ENCODE assay signal across 16 cellular contexts in genomic region chr14:68888025-68888850, GRCh38.
DNase-seq lines count a peak whose midpoint lies in the region; ATAC-seq and TF ChIP-seq lines count a peak whose summit lies in the region.
"Had no signal": no experiment of that assay in that cellular context is flagged by ENCODE, and none has a peak within 500 bp of the region (broad histone marks: within the 10 kb centered on the region; RNA-seq: fewer than 3 reads in every experiment).

No MANE protein-coding gene starts in this region.

- TF ChIP-seq CTCF in fibroblast of pulmonary artery (IDR thresholded peaks at IDR 0.05; ENCODE audit: low read length, missing control alignments), result no peak
- TF ChIP-seq CTCF in transverse colon (IDR thresholded peaks at IDR 0.05), result no peak

- intact Hi-C loops in activated CD4-positive, alpha-beta T cell treated with anti-CD3 and anti-CD28 coated beads for 36 hours (cut with DNase I, micrococcal nuclease), result no loop called here
- intact Hi-C loops in transverse colon (cut with DNase I; ENCODE audit: low total_unique reads), result no loop called here

- in situ Hi-C loops in transverse colon (cut with MboI; ENCODE audit: low pct_ligation_motif_present in 1 of 4, low pct_unique_long_range_greater_than_20kb in 1 of 4, low sequenced_read_pairs in 3 of 4), result no loop called here

- ATAC-seq in activated CD4-positive, alpha-beta T cell treated with anti-CD3 and anti-CD28 coated beads for 36 hours, result no peak
- ATAC-seq in GM21447 (IDR thresholded peaks at IDR 0.05; ENCODE audit: unreplicated experiment), result no peak

- no peaks in the 10 kb centered on the region for H3K4me1 Mint-ChIP-seq in activated CD4-positive, alpha-beta T cell treated with anti-CD3 and anti-CD28 coated beads for 36 hours

- peaks cover 31% of the 10 kb centered on the region for H3K36me3 Mint-ChIP-seq in activated CD4-positive, alpha-beta T cell treated with anti-CD3 and anti-CD28 coated beads for 36 hours (ENCODE audit: low read depth)

- peak overlapping the region; percentile 43 for H3K27ac Mint-ChIP-seq in activated CD4-positive, alpha-beta T cell treated with anti-CD3 and anti-CD28 coated beads for 36 hours

- H3K4me1 ChIP-seq in muscle layer of colon (ENCODE audit: insufficient read depth, low read length) (peaks cover 39% of the 10 kb centered on the region), transverse colon (peaks cover 4 to 11% (median 8%) of the 10 kb centered on the region in 4 donors)
- H3K4me1 ChIP-seq: upper lobe of left lung had no signal

- H3K9ac ChIP-seq in muscle layer of colon (ENCODE audit: low read length), result no peak overlapping the region

- POLR2A ChIA-PET in activated CD4-positive, alpha-beta T cell treated with anti-CD3 and anti-CD28 coated beads for 36 hours (lab: Charles Lee), result no interaction called here

- no peak overlapping the region for H3K4me3 Mint-ChIP-seq in activated CD4-positive, alpha-beta T cell treated with anti-CD3 and anti-CD28 coated beads for 36 hours

- no peak for DNase-seq in activated CD4-positive, alpha-beta T cell treated with anti-CD3 and anti-CD28 coated beads for 36 hours
- DNase-seq in activated CD4-positive, alpha-beta T cell treated with anti-CD3 and anti-CD28 coated beads, Interleukin-2, amount 50 U/mL, for 1 hour, result no peak
- DNase-seq in fibroblast of pulmonary artery (ENCODE audit: low read depth) (peak; percentile 43), transverse colon (no peak), NCI-H748 treated with DMSO at 0.1 percent for 48 hours (lab: John Stamatoyannopoulos, UW) (no peak), NCI-H1436 (lab: John Stamatoyannopoulos, UW) (no peak)
- DNase-seq: activated CD4-positive, CD25-positive, alpha-beta regulatory T cell; DMS79 treated with DMSO at 0.1 percent for 48 hours; HCEC 1CT; NCI-H187; NCI-H69; ovary had no signal

- H3K27me3 ChIP-seq in muscle layer of colon (ENCODE audit: control insufficient read depth in 1 of 2, insufficient read depth in 2 of 2, low read length in 2 of 2) (no peaks in the 10 kb centered on the region), transverse colon (no peaks in the 10 kb centered on the region)
- H3K27me3 ChIP-seq: ovary, upper lobe of left lung had no signal

- no peak for TF ChIP-seq POLR2A in transverse colon (IDR thresholded peaks at IDR 0.05)

- CTCF ChIA-PET in activated CD4-positive, alpha-beta T cell treated with anti-CD3 and anti-CD28 coated beads for 36 hours (lab: Charles Lee), result no interaction called here

- H3K4me3 ChIP-seq in fibroblast of pulmonary artery (replicated peaks; ENCODE audit: low read depth, low read length), result no peak overlapping the region
- no peak overlapping the region for H3K4me3 ChIP-seq in muscle layer of colon (ENCODE audit: low read depth in 1 of 2, low read length in 2 of 2)
- H3K4me3 ChIP-seq in transverse colon, result no peak overlapping the region
- H3K4me3 ChIP-seq: ovary, upper lobe of left lung had no signal

- H3K9me3 ChIP-seq in muscle layer of colon (ENCODE audit: low read length), result no peaks in the 10 kb centered on the region
- H3K9me3 ChIP-seq in transverse colon, result no peaks in the 10 kb centered on the region
- H3K9me3 ChIP-seq: ovary, upper lobe of left lung had no signal

- no peaks in the 10 kb centered on the region for H3K9me3 Mint-ChIP-seq in activated CD4-positive, alpha-beta T cell treated with anti-CD3 and anti-CD28 coated beads for 36 hours (ENCODE audit: low read depth)

- H3K36me3 ChIP-seq in muscle layer of colon (ENCODE audit: insufficient read depth, low read length) (peaks cover 79% of the 10 kb centered on the region), transverse colon (peaks cover 0 to 65% (median 23%) of the 10 kb centered on the region in 4 donors)
- H3K36me3 ChIP-seq: ovary had no signal

- no peaks in the 10 kb centered on the region for H3K27me3 Mint-ChIP-seq in activated CD4-positive, alpha-beta T cell treated with anti-CD3 and anti-CD28 coated beads for 36 hours

- 83% methylated on average over 20 of the region's 20 CpGs; no CpG with 5 or more reads in 1 of the 2 donors for WGBS in transverse colon (ENCODE audit: low coverage in 1 of 2), 2 donors

- H3K27ac ChIP-seq in muscle layer of colon (ENCODE audit: low read depth, low read length) (peak overlapping the region; percentile 45), transverse colon (peak overlapping the region in 3 of 4 donors; percentile 34 to 75 (median 57))
- H3K27ac ChIP-seq: 22Rv1, ovary, upper lobe of left lung had no signal

- no peak for TF ChIP-seq EP300 in transverse colon (IDR thresholded peaks at IDR 0.05; ENCODE audit: low read depth)
